In genomic region chr13:74062933-74063332, GRCh38 we compare ENCODE assay signal across 8 cellular contexts.
DNase-seq lines count a peak whose midpoint lies in the region; ATAC-seq and TF ChIP-seq lines count a peak whose summit lies in the region.

No MANE protein-coding gene starts in this region.

- H3K36me3 ChIP-seq in upper lobe of right lung, result no peaks in the 10 kb centered on the region

- peak; percentile 52 for DNase-seq in M059J (ENCODE audit: low read depth)
- peak; percentile 35 for DNase-seq in midbrain (lab: John Stamatoyannopoulos, UW)
- no peak for DNase-seq in upper lobe of right lung
- DNase-seq in NCI-H2029 (lab: John Stamatoyannopoulos, UW), result no peak
- no peak for DNase-seq in cortex of kidney (lab: John Stamatoyannopoulos, UW)

- intact Hi-C loops in upper lobe of right lung (cut with DNase I), result no loop called here

- TF ChIP-seq CTCF in brain (conservative IDR thresholded peaks at IDR 0.05), result no peak
- no peak for TF ChIP-seq CTCF in upper lobe of right lung (IDR thresholded peaks at IDR 0.05)

- peaks cover 52% of the 10 kb centered on the region for H3K4me1 Mint-ChIP-seq in brain

- ATAC-seq in GM21576 (IDR thresholded peaks at IDR 0.05; ENCODE audit: unreplicated experiment) (peak; percentile 77), upper lobe of right lung (peak; percentile 41)

- H3K9me3 ChIP-seq in upper lobe of right lung, result no peaks in the 10 kb centered on the region

- H3K27me3 Mint-ChIP-seq in brain, result no peaks in the 10 kb centered on the region

- H3K4me3 Mint-ChIP-seq in brain, result peak overlapping the region in 4 of 5 experiments; percentile 13 to 69 (median 52)

- H3K36me3 Mint-ChIP-seq in brain, result peaks cover 30% of the 10 kb centered on the region

- peaks cover 12% of the 10 kb centered on the region for H3K4me1 ChIP-seq in upper lobe of right lung

- H3K27ac Mint-ChIP-seq in brain, result peak overlapping the region in 4 of 5 experiments; percentile 36 to 90 (median 57)

- no peaks in the 10 kb centered on the region for H3K27me3 ChIP-seq in upper lobe of right lung

- H3K4me3 ChIP-seq in GM08714 (ENCODE audit: low read length), result peak overlapping the region; percentile 62
- peak overlapping the region; percentile 9 for H3K4me3 ChIP-seq in upper lobe of right lung

- peak overlapping the region; percentile 9 for H3K27ac ChIP-seq in upper lobe of right lung

- peaks cover 0 to 18% (median 10%) of the 10 kb centered on the region in 5 experiments for H3K9me3 Mint-ChIP-seq in brain

Comparison
In these comparisons a context has a peak if more than half of its experiments do, and no peak if none do; other contexts are left out.
1. DNase-seq: peak in M059J (single experiment) and midbrain (single experiment); none in upper lobe of right lung (single experiment), NCI-H2029 (single experiment) and cortex of kidney (single experiment).